ENCODE assay signal across 25 cellular contexts in genomic region chr3:49619649-49620048, GRCh38.
"Had no signal": no experiment of that assay in that cellular context is flagged by ENCODE, and none has a peak within 500 bp of the region (broad histone marks: within the 10 kb centered on the region; RNA-seq: fewer than 3 reads in every experiment).

No MANE protein-coding gene starts in this region.

- H3K4me1 ChIP-seq: breast epithelium had no signal

- ATAC-seq: activated T-cell treated with anti-CD3 and anti-CD28 coated beads, Interleukin-2, amount 50 U/mL, for 72 hours; T-cell had no signal

- H3K9me3 Mint-ChIP-seq: activated CD4-positive, alpha-beta memory T cell treated with anti-CD3 and anti-CD28 coated beads for 36 hours; activated CD4-positive, alpha-beta T cell treated with anti-CD3 and anti-CD28 coated beads, Interleukin-2, amount 10 ng/mL, durations not matched to agents 7 days and 5 days; activated naive CD4-positive, alpha-beta T cell treated with anti-CD3 and anti-CD28 coated beads, Interleukin-2, amount 10 ng/mL, durations not matched to agents 7 days and 5 days; activated naive CD8-positive, alpha-beta T cell treated with anti-CD3 and anti-CD28 coated beads for 36 hours; activated T-cell treated with anti-CD3 and anti-CD28 coated beads, Interleukin-2, amount 50 U/mL, for 72 hours; activated T-helper 2 cell treated with anti-CD3 and anti-CD28 coated beads, Interferon-gamma antibody, Interleukin-2, Interleukin-4, amounts not matched to agents 10 μg/mL and 5 μg/mL and 100 μg/mL, durations not matched to agents 14 hours and 24 hours and 36 hours; T-cell had no signal

- H3K9me3 ChIP-seq: breast epithelium had no signal

- H3K4me1 Mint-ChIP-seq: activated CD4-positive, alpha-beta T cell treated with anti-CD3 and anti-CD28 coated beads, Interleukin-2, amount 10 ng/mL, durations not matched to agents 7 days and 5 days; activated naive CD4-positive, alpha-beta T cell treated with anti-CD3 and anti-CD28 coated beads, Interleukin-2, amount 10 ng/mL, durations not matched to agents 7 days and 5 days; activated naive CD8-positive, alpha-beta T cell treated with anti-CD3 and anti-CD28 coated beads for 36 hours; T-cell had no signal

- H3K4me3 ChIP-seq: breast epithelium, SK-N-MC had no signal

- H3K27ac Mint-ChIP-seq: activated CD4-positive, alpha-beta memory T cell treated with anti-CD3 and anti-CD28 coated beads for 36 hours; activated CD4-positive, alpha-beta T cell treated with anti-CD3 and anti-CD28 coated beads, Interleukin-2, amount 10 ng/mL, durations not matched to agents 7 days and 5 days; activated naive CD4-positive, alpha-beta T cell treated with anti-CD3 and anti-CD28 coated beads, Interleukin-2, amount 10 ng/mL, durations not matched to agents 7 days and 5 days; activated naive CD8-positive, alpha-beta T cell treated with anti-CD3 and anti-CD28 coated beads for 36 hours; activated T-cell treated with anti-CD3 and anti-CD28 coated beads, Interleukin-2, amount 50 U/mL, for 72 hours; activated T-helper 2 cell treated with anti-CD3 and anti-CD28 coated beads, Interferon-gamma antibody, Interleukin-2, Interleukin-4, amounts not matched to agents 10 μg/mL and 5 μg/mL and 100 μg/mL, durations not matched to agents 14 hours and 24 hours and 36 hours; T-cell had no signal

- H3K36me3 ChIP-seq: breast epithelium had no signal

- H3K27ac ChIP-seq: breast epithelium, SK-N-MC, VCaP had no signal

- H3K27me3 Mint-ChIP-seq: activated CD4-positive, alpha-beta memory T cell treated with anti-CD3 and anti-CD28 coated beads for 36 hours; activated naive CD8-positive, alpha-beta T cell treated with anti-CD3 and anti-CD28 coated beads for 36 hours had no signal

- H3K36me3 Mint-ChIP-seq: activated CD4-positive, alpha-beta memory T cell treated with anti-CD3 and anti-CD28 coated beads for 36 hours; activated naive CD4-positive, alpha-beta T cell treated with anti-CD3 and anti-CD28 coated beads, Interleukin-2, amount 10 ng/mL, durations not matched to agents 7 days and 5 days; activated naive CD8-positive, alpha-beta T cell treated with anti-CD3 and anti-CD28 coated beads for 36 hours; T-cell had no signal

- H3K27me3 ChIP-seq: breast epithelium had no signal

- DNase-seq: activated CD4-positive, alpha-beta memory T cell treated with anti-CD3 and anti-CD28 coated beads for 36 hours; activated CD4-positive, alpha-beta T cell treated with anti-CD3 and anti-CD28 coated beads, Interleukin-2, amount 10 ng/mL, durations not matched to agents 7 days and 5 days; activated CD4-positive, CD25-positive, alpha-beta regulatory T cell; activated gamma-delta T cell treated with Interleukin-2 at 50 U/mL for 16 hours; activated naive CD4-positive, alpha-beta T cell treated with anti-CD3 and anti-CD28 coated beads, Interleukin-2, amount 10 ng/mL, durations not matched to agents 7 days and 5 days; activated naive CD8-positive, alpha-beta T cell treated with anti-CD3 and anti-CD28 coated beads for 36 hours; activated T-cell treated with anti-CD3 and anti-CD28 coated beads, Interleukin-2, amount 50 U/mL, for 72 hours; aorta; caudate nucleus; Karpas-422; NCI-H1092; NCI-H1417; NCI-H1930; NCI-H2171; NCI-H2227 treated with DMSO at 0.1 percent for 48 hours; NCI-H446 treated with DMSO at 0.1 percent for 48 hours; NCI-H524 treated with DMSO at 0.1 percent for 48 hours; NCI-H748 treated with DMSO at 0.1 percent for 48 hours; T-cell; T-helper 2 cell; T1000 had no signal

- H3K4me3 Mint-ChIP-seq: activated CD4-positive, alpha-beta memory T cell treated with anti-CD3 and anti-CD28 coated beads for 36 hours; activated CD4-positive, alpha-beta T cell treated with anti-CD3 and anti-CD28 coated beads, Interleukin-2, amount 10 ng/mL, durations not matched to agents 7 days and 5 days; activated naive CD4-positive, alpha-beta T cell treated with anti-CD3 and anti-CD28 coated beads, Interleukin-2, amount 10 ng/mL, durations not matched to agents 7 days and 5 days; activated naive CD8-positive, alpha-beta T cell treated with anti-CD3 and anti-CD28 coated beads for 36 hours; activated T-cell treated with anti-CD3 and anti-CD28 coated beads, Interleukin-2, amount 50 U/mL, for 72 hours; T-cell had no signal
